12 cellular contexts compared by ENCODE assay signal in genomic region chr1:46204406-46204742, GRCh38. TPM values are rescaled to one million over a fixed set of nuclear protein-coding genes. Genes with fewer than 3 reads are reported as not detected.
DNase-seq lines count a peak whose midpoint lies in the region; ATAC-seq and TF ChIP-seq lines count a peak whose summit lies in the region.
"Had no signal": no experiment of that assay in that cellular context is flagged by ENCODE, and none has a peak within 500 bp of the region (broad histone marks: within the 10 kb centered on the region; RNA-seq: fewer than 3 reads in every experiment).

No MANE protein-coding gene starts in this region.

- H3K4me3 ChIP-seq in HFF-Myc (replicated peaks; ENCODE audit: low read depth, low read length) (peak overlapping the region; percentile 84), left lung (peak overlapping the region in 1 of 2 donors; percentile 54), stomach smooth muscle (ENCODE audit: low read length in 2 of 2) (peak overlapping the region; percentile 98), A673 (ENCODE audit: low read depth, low read length, poor library complexity, severe bottlenecking) (no peak overlapping the region)
- H3K4me3 ChIP-seq: GM12878 had no signal

- no TSS peak for BruUV-seq in A673 (replicated peaks; lab: Mats Ljungman, UMichigan)

- H3K27ac ChIP-seq in left lung (no peak overlapping the region), stomach smooth muscle (ENCODE audit: low read length) (peak overlapping the region; percentile 78), A673 (ENCODE audit: low read depth, low read length, poor library complexity, severe bottlenecking) (no peak overlapping the region)

- intact Hi-C loops in left lung (cut with DNase I) (no loop called here), A673 (cut with micrococcal nuclease; ENCODE audit: unreplicated experiment) (no loop called here)

- POLR2A ChIA-PET in A673 (lab: Charles Lee; ENCODE audit: low non-redundant PET) = no interaction called here

- TF ChIP-seq CTCF in HFF-Myc (IDR thresholded peaks at IDR 0.05; ENCODE audit: low read depth, low read length, missing control alignments) = no peak
- TF ChIP-seq CTCF in left lung (IDR thresholded peaks at IDR 0.05) = no peak
- no peak for TF ChIP-seq CTCF in A673 (conservative IDR thresholded peaks at IDR 0.05; ENCODE audit: low read depth, low read length)

- H3K27me3 ChIP-seq in left lung (peaks cover 0 to 7% of the 10 kb centered on the region in 2 donors), stomach smooth muscle (ENCODE audit: control insufficient read depth in 1 of 2, insufficient read depth in 2 of 2, low read length in 2 of 2) (no peaks in the 10 kb centered on the region), A673 (replicated peaks; ENCODE audit: insufficient read depth, low read depth, low read length, poor library complexity) (no peaks in the 10 kb centered on the region)

- peaks cover 0 to 21% of the 10 kb centered on the region in 2 donors for H3K4me1 ChIP-seq in left lung
- H3K4me1 ChIP-seq in stomach smooth muscle (ENCODE audit: control insufficient read depth, insufficient read depth, low read length) = peaks cover 30% of the 10 kb centered on the region
- H3K4me1 ChIP-seq in A673 (ENCODE audit: insufficient read depth, low read length, poor library complexity, severe bottlenecking) = peaks cover 6% of the 10 kb centered on the region

- no peaks in the 10 kb centered on the region for H3K9me3 ChIP-seq in left lung
- no peaks in the 10 kb centered on the region for H3K9me3 ChIP-seq in stomach smooth muscle (ENCODE audit: control insufficient read depth in 2 of 2, low read length in 2 of 2)
- no peaks in the 10 kb centered on the region for H3K9me3 ChIP-seq in A673 (ENCODE audit: low read depth, low read length, poor library complexity, severe bottlenecking)

- CTCF ChIA-PET in A673 (lab: Charles Lee) = no interaction called here

- no peak for DNase-seq in HFF-Myc (ENCODE audit: extremely low read depth, low read depth)
- peak; percentile 63 for DNase-seq in cerebellar cortex (ENCODE audit: low spot score)
- no peak for DNase-seq in left lung
- no peak for DNase-seq in NCI-H2227 (lab: John Stamatoyannopoulos, UW; ENCODE audit: unreplicated experiment)
- DNase-seq in A673 (ENCODE audit: low spot score) = no peak
- DNase-seq in NCI-H1048 (lab: John Stamatoyannopoulos, UW) = no peak
- DNase-seq: activated B cell treated with CpG ODN at 0.5 μM for 24 hours, NCI-H2081 had no signal

- H3K36me3 ChIP-seq in left lung (no peaks in the 10 kb centered on the region), stomach smooth muscle (ENCODE audit: control insufficient read depth in 2 of 2, insufficient read depth in 2 of 2, low read length in 2 of 2) (no peaks in the 10 kb centered on the region), A673 (ENCODE audit: insufficient read depth, low read length, poor library complexity, severe bottlenecking) (no peaks in the 10 kb centered on the region)

- peak overlapping the region; percentile 87 to 89 for H3K9ac ChIP-seq in stomach smooth muscle (ENCODE audit: low read length in 2 of 2)

- ATAC-seq in left lung (peak; percentile 18), GM18519 (IDR thresholded peaks at IDR 0.05; ENCODE audit: low FRiP score, unreplicated experiment) (no peak)
- ATAC-seq: GM12878 had no signal

RNA-seq across cellular contexts. Expression of gene LURAP1, which starts 1.2 kb away (rescaled TPM):
- 1 to 10 TPM; 1.4 TPM for total RNA-seq in left lung
- 1.1 and 1.5 TPM in 2 replicates for total RNA-seq in A673 (2021)
- total RNA-seq: activated B cell treated with CpG ODN at 0.5 μM for 24 hours had no signal

RNA-seq across cellular contexts. Expression of gene POMGNT1, which starts 6.1 kb away (rescaled TPM):
- total RNA-seq in left lung (10 to 100 TPM; 52.9 to 64.5 TPM), A673 (2021) (71.0 and 90.9 TPM in 2 replicates)

RNA-seq across cellular contexts. Expression of gene P3R3URF, which starts 28.1 kb away (rescaled TPM):
- total RNA-seq in left lung (not detected), A673 (2021) (not detected in 2 replicates)
- total RNA-seq: activated B cell treated with CpG ODN at 0.5 μM for 24 hours, GM12878, omental fat pad had no signal

RNA-seq across cellular contexts. Expression of gene TSPAN1, which starts 29.5 kb away (rescaled TPM):
- total RNA-seq in left lung (10 to 100 TPM; 32.3 to 50.6 TPM), A673 (2021) (not detected in 2 replicates)
- total RNA-seq: activated B cell treated with CpG ODN at 0.5 μM for 24 hours had no signal

RNA-seq across cellular contexts. Expression of gene RAD54L, which starts 43.2 kb away (rescaled TPM):
- total RNA-seq in left lung = 1 to 10 TPM; 4.8 to 7.3 TPM
- total RNA-seq in A673 (2021) = 49.0 and 50.7 TPM in 2 replicates
